Comparison of ENCODE assay signal across 19 cellular contexts in the genomic region with DNA sequence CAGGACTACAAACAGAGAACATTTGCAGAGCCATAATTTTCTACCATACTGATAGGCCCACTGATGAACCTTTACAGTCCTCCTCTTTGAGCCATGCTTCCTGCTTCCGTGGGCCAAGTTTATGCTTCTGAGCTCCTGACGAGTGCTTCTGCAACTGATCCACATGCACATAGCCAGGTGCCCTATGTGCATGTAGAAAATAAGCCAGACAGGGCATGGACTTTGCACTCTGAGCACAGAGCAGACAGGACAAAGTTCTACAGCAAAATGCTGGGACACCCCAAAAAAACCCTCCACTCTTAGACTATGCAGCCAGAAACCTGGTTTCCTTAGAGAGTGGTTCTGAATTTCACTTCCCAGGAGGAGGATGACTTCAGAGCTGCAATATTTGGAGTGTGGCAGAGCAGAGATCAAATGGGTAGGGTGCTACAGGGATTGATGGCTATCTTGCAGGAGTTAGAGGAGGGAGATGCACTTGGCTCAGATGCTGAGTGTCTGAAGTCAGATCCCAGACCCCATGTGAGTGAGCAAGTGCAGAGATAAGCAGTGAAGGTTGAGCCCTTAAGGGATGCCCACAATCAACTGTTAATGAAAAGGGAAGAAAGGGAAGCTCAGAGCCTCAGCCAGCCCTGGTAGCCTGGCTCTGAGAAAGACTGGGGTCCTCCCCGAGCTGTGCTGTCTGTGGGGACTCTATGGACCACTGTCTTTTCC.
DNase-seq lines count a peak whose midpoint lies in the region; ATAC-seq and TF ChIP-seq lines count a peak whose summit lies in the region.
"Had no signal": no experiment of that assay in that cellular context is flagged by ENCODE, and none has a peak within 500 bp of the region (broad histone marks: within the 10 kb centered on the region; RNA-seq: fewer than 3 reads in every experiment).

No MANE protein-coding gene starts in this region.

- H2AFZ ChIP-seq in OCI-LY1 (ENCODE audit: low read length): peak overlapping the region; percentile 82

- no peaks in the 10 kb centered on the region for H4K20me1 ChIP-seq in OCI-LY1 (ENCODE audit: insufficient read depth, low read length)
- H4K20me1 ChIP-seq: BLaER1 treated with 17β-estradiol and CSF1 and Interleukin-3, amounts not matched to agents 10 nM and 100 nM had no signal

- no peaks in the 10 kb centered on the region for H3K79me2 ChIP-seq in OCI-LY1 (ENCODE audit: insufficient read depth, low read length)

- peak; percentile 31 for ATAC-seq in stimulated activated naive CD8-positive, alpha-beta T cell treated with anti-CD3 and anti-CD28 coated beads, Interleukin-15, amount 100 ng/mL, for 72 hours
- ATAC-seq in stimulated activated naive CD8-positive, alpha-beta T cell treated with anti-CD3 and anti-CD28 coated beads, Interleukin-15, Interleukin-2, amounts not matched to agents 100 U/mL and 50 U/mL, for 24 hours: no peak
- ATAC-seq in GM21528 (IDR thresholded peaks at IDR 0.05; ENCODE audit: low FRiP score, unreplicated experiment): no peak
- no peak for ATAC-seq in HG03095 (IDR thresholded peaks at IDR 0.05; ENCODE audit: unreplicated experiment)
- ATAC-seq: A549; CD8-positive, alpha-beta T cell; Panc1 had no signal

- no peaks in the 10 kb centered on the region; the same call in 1 of the 2 replicates for H3K36me3 ChIP-seq in OCI-LY1 (ENCODE audit: insufficient read depth, low read length)
- H3K36me3 ChIP-seq in endodermal cell (ENCODE audit: control insufficient read depth, insufficient read depth, low read length): peaks cover 5% of the 10 kb centered on the region
- H3K36me3 ChIP-seq: BLaER1 treated with 17β-estradiol and CSF1 and Interleukin-3, amounts not matched to agents 10 nM and 100 nM; SJSA1 had no signal

- H3F3A ChIP-seq in OCI-LY1 (ENCODE audit: insufficient read depth, low read length): no peaks in the 10 kb centered on the region

- no peak overlapping the region for H3K27ac Mint-ChIP-seq in stimulated activated naive CD8-positive, alpha-beta T cell treated with anti-CD3 and anti-CD28 coated beads, Interleukin-15, amount 100 ng/mL, for 72 hours
- peak overlapping the region; percentile 88 for H3K27ac Mint-ChIP-seq in endodermal cell
- H3K27ac Mint-ChIP-seq: CD8-positive, alpha-beta T cell had no signal

- WGBS in endodermal cell (ENCODE audit: insufficient coverage in 1 of 2, insufficient read length in 1 of 2), 2 experiments: 77 to 91% methylated on average over 3 of the region's 3 CpGs

- H3K9me3 Mint-ChIP-seq in stimulated activated naive CD8-positive, alpha-beta T cell treated with anti-CD3 and anti-CD28 coated beads, Interleukin-15, amount 100 ng/mL, for 72 hours: no peaks in the 10 kb centered on the region
- peaks cover 19% of the 10 kb centered on the region for H3K9me3 Mint-ChIP-seq in endodermal cell

- no peaks in the 10 kb centered on the region for H3K4me1 Mint-ChIP-seq in stimulated activated naive CD8-positive, alpha-beta T cell treated with anti-CD3 and anti-CD28 coated beads, Interleukin-15, amount 100 ng/mL, for 72 hours
- peaks cover 55% of the 10 kb centered on the region for H3K4me1 Mint-ChIP-seq in endodermal cell

- H3K9me2 ChIP-seq in OCI-LY1 (ENCODE audit: low read depth, low read length): no peaks in the 10 kb centered on the region

- peak overlapping the region; percentile 50 for H3K4me2 ChIP-seq in OCI-LY1 (ENCODE audit: low read length)
- H3K4me2 ChIP-seq: A549; BLaER1 treated with 17β-estradiol and CSF1 and Interleukin-3, amounts not matched to agents 10 nM and 100 nM had no signal

- H3K27ac ChIP-seq in OCI-LY1 (ENCODE audit: low read depth, low read length, poor library complexity, severe bottlenecking) (peak overlapping the region; percentile 95), endodermal cell (ENCODE audit: low read depth, low read length) (no peak overlapping the region)
- H3K27ac ChIP-seq: A549; BLaER1 treated with 17β-estradiol and CSF1 and Interleukin-3, amounts not matched to agents 10 nM and 100 nM; SJSA1 had no signal

- in situ Hi-C loops in GM13976 (cut with MboI; ENCODE audit: low sequenced_read_pairs, unreplicated experiment): no loop called here

- DNase-seq in stimulated activated naive CD8-positive, alpha-beta T cell treated with anti-CD3 and anti-CD28 coated beads, Interleukin-15, amount 100 ng/mL, for 72 hours: no peak
- DNase-seq in stimulated activated naive CD8-positive, alpha-beta T cell treated with anti-CD3 and anti-CD28 coated beads, Interleukin-15, Interleukin-2, amounts not matched to agents 100 U/mL and 50 U/mL, for 24 hours: no peak
- DNase-seq in endodermal cell: peak; percentile 55
- no peak for DNase-seq in GM13976 (ENCODE audit: low spot score)
- DNase-seq in AML-193 (lab: John Stamatoyannopoulos, UW): no peak
- DNase-seq: Calu3; CD8-positive, alpha-beta T cell; H7; MM.1S; NCI-H1105; NCI-H1694; NCI-H510A had no signal

- H3K27me3 ChIP-seq in OCI-LY1 (ENCODE audit: insufficient read depth, low read length) (no peaks in the 10 kb centered on the region), endodermal cell (ENCODE audit: control insufficient read depth, insufficient read depth, low read length, poor library complexity, severe bottlenecking) (no peaks in the 10 kb centered on the region)
- H3K27me3 ChIP-seq: BLaER1 treated with 17β-estradiol and CSF1 and Interleukin-3, amounts not matched to agents 10 nM and 100 nM; SJSA1 had no signal

- peaks cover 59% of the 10 kb centered on the region for H3K4me1 ChIP-seq in OCI-LY1 (ENCODE audit: insufficient read depth, low read length, severe bottlenecking)
- peaks cover 26% of the 10 kb centered on the region for H3K4me1 ChIP-seq in endodermal cell (ENCODE audit: control insufficient read depth, insufficient read depth, low read length)
- H3K4me1 ChIP-seq: A549, SJSA1 had no signal

- peaks cover 11% of the 10 kb centered on the region for H3K36me3 Mint-ChIP-seq in endodermal cell (ENCODE audit: low read depth)
- H3K36me3 Mint-ChIP-seq: CD8-positive, alpha-beta T cell had no signal

- TF ChIP-seq CTCF in OCI-LY1 (IDR thresholded peaks at IDR 0.05; ENCODE audit: low read length) (no peak), endodermal cell (conservative IDR thresholded peaks at IDR 0.05) (no peak), GM13976 (IDR thresholded peaks at IDR 0.05; ENCODE audit: borderline replicate concordance, control extremely low read depth, extremely low read depth, insufficient read depth, missing control alignments) (no peak)

- peak overlapping the region; percentile 8 for H3K4me3 ChIP-seq in OCI-LY1 (ENCODE audit: low read depth, low read length, poor library complexity, severe bottlenecking)
- H3K4me3 ChIP-seq in endodermal cell (ENCODE audit: low read length): peak overlapping the region; percentile 54
- H3K4me3 ChIP-seq: A549; BLaER1 treated with 17β-estradiol and CSF1 and Interleukin-3, amounts not matched to agents 10 nM and 100 nM; SJSA1 had no signal

- H3K9ac ChIP-seq in OCI-LY1 (ENCODE audit: low read length) (peak overlapping the region; percentile 55), endodermal cell (ENCODE audit: extremely low read depth, low read length, poor library complexity, severe bottlenecking) (no peak overlapping the region)
- H3K9ac ChIP-seq: BLaER1 treated with 17β-estradiol and CSF1 and Interleukin-3, amounts not matched to agents 10 nM and 100 nM had no signal

- no peak overlapping the region for H3K4me3 Mint-ChIP-seq in stimulated activated naive CD8-positive, alpha-beta T cell treated with anti-CD3 and anti-CD28 coated beads, Interleukin-15, amount 100 ng/mL, for 72 hours
- no peak overlapping the region for H3K4me3 Mint-ChIP-seq in endodermal cell
- H3K4me3 Mint-ChIP-seq: CD8-positive, alpha-beta T cell had no signal

- peaks cover 7% of the 10 kb centered on the region for H3K27me3 Mint-ChIP-seq in stimulated activated naive CD8-positive, alpha-beta T cell treated with anti-CD3 and anti-CD28 coated beads, Interleukin-15, amount 100 ng/mL, for 72 hours
- no peaks in the 10 kb centered on the region for H3K27me3 Mint-ChIP-seq in endodermal cell (ENCODE audit: insufficient read depth)

- peaks cover 5% of the 10 kb centered on the region; the same call in 1 of the 2 replicates for H3K9me3 ChIP-seq in OCI-LY1 (ENCODE audit: low read length)
- peaks cover 25% of the 10 kb centered on the region for H3K9me3 ChIP-seq in endodermal cell (ENCODE audit: control insufficient read depth, low read length)
- H3K9me3 ChIP-seq: A549, SJSA1 had no signal
